In genomic region chr17:62038248-62038647, GRCh38 we compare ENCODE assay signal across 17 cellular contexts. TPM values are rescaled to one million over a fixed set of nuclear protein-coding genes. Genes with fewer than 3 reads are reported as not detected.
A peak's percentile ranks its signal among the peaks of the same experiment; 100 is the strongest.
DNase-seq lines count a peak whose midpoint lies in the region; ATAC-seq, FAIRE-seq and TF ChIP-seq lines count a peak whose summit lies in the region.
"Had no signal": no experiment of that assay in that cellular context is flagged by ENCODE, and none has a peak within 500 bp of the region (broad histone marks: within the 10 kb centered on the region; RNA-seq: fewer than 3 reads in every experiment).

No MANE protein-coding gene starts in this region.

- peak; percentile 45 for FAIRE-seq in colon (lab: Jason Lieb, UNC)
- FAIRE-seq in pancreas (lab: Jason Lieb, UNC), result peak; percentile 68

- H3K4me1 ChIP-seq in left ventricle myocardium inferior (peaks cover 27% of the 10 kb centered on the region), pancreas (no peaks in the 10 kb centered on the region)
- H3K4me1 ChIP-seq: Caco-2 had no signal

- WGBS in pancreas, 2 donors, result 88 to 94% methylated on average over 1 of the region's 1 CpG

- H3K4me3 ChIP-seq in left ventricle myocardium inferior (no peak overlapping the region), pancreas (no peak overlapping the region)
- H3K4me3 ChIP-seq: BLaER1, GM23248 had no signal

- H3K27ac ChIP-seq in left ventricle myocardium inferior (replicated peaks) (no peak overlapping the region), pancreas (no peak overlapping the region)
- H3K27ac ChIP-seq: 22Rv1, BLaER1, GM23248 had no signal

- TF ChIP-seq CTCF in left ventricle myocardium inferior (IDR thresholded peaks at IDR 0.05; ENCODE audit: borderline replicate concordance) (no peak), pancreas (IDR thresholded peaks at IDR 0.05) (no peak)

- intact Hi-C loops in Right ventricle myocardium superior (cut with DNase I), result no loop called here
- intact Hi-C loops in left ventricle myocardium inferior (cut with micrococcal nuclease), result no loop called here
- intact Hi-C loops in pancreas (cut with DNase I), result no loop called here

- ATAC-seq in Right ventricle myocardium superior (ENCODE audit: poor library complexity), result peak; percentile 34
- no peak for ATAC-seq in pancreas
- no peak for ATAC-seq in GM18517 (IDR thresholded peaks at IDR 0.05; ENCODE audit: unreplicated experiment)
- ATAC-seq in HG03571 (IDR thresholded peaks at IDR 0.05; ENCODE audit: unreplicated experiment), result no peak

- DNase-seq in Right ventricle myocardium superior (no peak), left ventricle myocardium inferior (no peak), pancreas (no peak), NCI-H2081 (lab: John Stamatoyannopoulos, UW) (no peak)
- no peak for DNase-seq in activated CD8-positive, alpha-beta memory T cell treated with anti-CD3 and anti-CD28 coated beads for 24 hours
- DNase-seq: AML-193; Caco-2; CD8-positive, alpha-beta memory T cell; DND-41; GF-D8; GM23248; H7 had no signal

- no peaks in the 10 kb centered on the region for H3K27me3 ChIP-seq in left ventricle myocardium inferior (ENCODE audit: low read depth)
- no peaks in the 10 kb centered on the region for H3K27me3 ChIP-seq in pancreas
- H3K27me3 ChIP-seq: BLaER1 had no signal

- H3K9me3 ChIP-seq in left ventricle myocardium inferior (replicated peaks), result no peaks in the 10 kb centered on the region
- no peaks in the 10 kb centered on the region for H3K9me3 ChIP-seq in pancreas
- H3K9me3 ChIP-seq: BLaER1, Caco-2 had no signal

- peaks cover 37% of the 10 kb centered on the region for H3K36me3 ChIP-seq in left ventricle myocardium inferior
- peaks cover 0 to 15% (median 0%) of the 10 kb centered on the region in 3 donors for H3K36me3 ChIP-seq in pancreas

RNA-seq across cellular contexts. Expression of gene MED13, which starts 26.8 kb away (rescaled TPM):
- total RNA-seq in Right ventricle myocardium superior, result 25.1 TPM
- total RNA-seq in left ventricle myocardium inferior, result 29.0 TPM
- total RNA-seq in pancreas, result 10 to 100 TPM; 27.4 to 39.8 (median 29.2) TPM
- polyA plus RNA-seq in pancreas, result 1 to 10 TPM; 5.0 to 5.9 TPM
